1 cellular context compared by ENCODE assay signal in the genomic region with DNA sequence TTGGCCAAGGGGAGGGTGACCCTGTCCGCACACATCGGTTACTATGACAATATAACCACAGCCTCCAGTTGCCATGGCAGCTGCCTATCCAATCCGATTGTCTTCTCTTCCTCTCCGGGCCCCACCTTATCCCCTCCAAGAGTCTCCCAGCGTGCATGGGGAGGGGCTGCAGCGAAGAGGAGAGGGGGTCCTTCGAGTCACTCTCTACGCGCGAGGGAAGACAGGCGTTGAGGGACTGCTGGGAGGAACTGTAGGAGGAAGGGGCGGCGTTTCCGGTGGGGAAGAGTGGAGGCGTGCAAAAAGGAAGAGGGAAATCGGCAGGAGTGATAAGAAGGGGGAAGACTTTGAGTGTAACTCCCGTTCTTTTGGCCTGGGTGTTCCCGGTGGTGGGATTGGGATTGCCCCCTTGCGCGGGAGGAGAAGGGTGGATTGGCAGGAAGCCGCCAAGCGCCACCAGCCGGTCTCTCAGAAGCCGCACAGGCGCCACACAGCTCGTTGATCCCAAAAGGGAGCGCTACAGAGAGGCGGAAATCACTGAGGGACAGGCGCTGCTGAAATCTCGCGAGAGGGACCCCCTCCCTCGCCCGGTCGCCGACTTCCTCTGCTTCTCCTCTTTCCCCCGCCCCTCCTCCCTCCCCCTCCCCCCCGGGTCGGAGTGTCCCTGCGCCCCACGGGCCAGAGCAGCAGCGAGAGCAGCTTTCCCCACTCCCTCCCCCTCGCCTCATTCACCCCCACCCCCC.
TF ChIP-seq lines count a peak whose summit lies in the region.

No MANE protein-coding gene starts in this region.

TF ChIP-seq in HepG2, 621 proteins besides CTCF, POLR2A, EP300 and RAD21 (continued from another document):
- TF ChIP-seq SIN3A (IDR thresholded peaks at IDR 0.05; ENCODE audit: borderline replicate concordance, low read depth, low read length) (peak; percentile 64; the same call in 1 of the 2 replicates), NONO (IDR thresholded peaks at IDR 0.05) (no peak), NONO (CRISPR knock-in tag; conservative IDR thresholded peaks at IDR 0.05) (peak; percentile 84; the same call in 1 of the 2 replicates)
